Comparison of ENCODE assay signal across 18 cellular contexts in genomic region chr2:187525164-187525900, GRCh38. TPM values are rescaled to one million over a fixed set of nuclear protein-coding genes. Genes with fewer than 3 reads are reported as not detected.
"Had no signal": no experiment of that assay in that cellular context is flagged by ENCODE, and none has a peak within 500 bp of the region (broad histone marks: within the 10 kb centered on the region; RNA-seq: fewer than 3 reads in every experiment).

No MANE protein-coding gene starts in this region.

- H3K27me3 Mint-ChIP-seq: activated CD4-positive, alpha-beta memory T cell treated with anti-CD3 and anti-CD28 coated beads for 36 hours; activated CD8-positive, alpha-beta memory T cell treated with anti-CD3 and anti-CD28 coated beads, Interleukin-2, amount 10 ng/mL, durations not matched to agents 7 days and 5 days had no signal

- H3K79me2 ChIP-seq: parathyroid adenoma had no signal

- H3K4me1 Mint-ChIP-seq: activated CD8-positive, alpha-beta memory T cell treated with anti-CD3 and anti-CD28 coated beads, Interleukin-2, amount 10 ng/mL, durations not matched to agents 7 days and 5 days had no signal

- H3K4me1 ChIP-seq: esophagus muscularis mucosa, parathyroid adenoma had no signal

- FAIRE-seq: astrocyte had no signal

- H2AFZ ChIP-seq: parathyroid adenoma had no signal

- ATAC-seq: activated CD8-positive, alpha-beta memory T cell treated with anti-CD3 and anti-CD28 coated beads, Interleukin-2, amount 10 ng/mL, durations not matched to agents 7 days and 5 days had no signal

- H3K9ac ChIP-seq: parathyroid adenoma had no signal

- H3K36me3 Mint-ChIP-seq: activated CD4-positive, alpha-beta memory T cell treated with anti-CD3 and anti-CD28 coated beads for 36 hours; activated CD8-positive, alpha-beta memory T cell treated with anti-CD3 and anti-CD28 coated beads, Interleukin-2, amount 10 ng/mL, durations not matched to agents 7 days and 5 days had no signal

- H3K27me3 ChIP-seq: esophagus muscularis mucosa, tibial nerve, vagina had no signal

- H3K9me3 ChIP-seq: esophagus muscularis mucosa, tibial nerve, vagina had no signal

- H3K4me3 ChIP-seq: esophagus muscularis mucosa, skin epidermis, tibial nerve, vagina had no signal

- H3K27ac ChIP-seq: esophagus muscularis mucosa, parathyroid adenoma had no signal

- H3K4me3 Mint-ChIP-seq: activated CD4-positive, alpha-beta memory T cell treated with anti-CD3 and anti-CD28 coated beads for 36 hours; activated CD8-positive, alpha-beta memory T cell treated with anti-CD3 and anti-CD28 coated beads, Interleukin-2, amount 10 ng/mL, durations not matched to agents 7 days and 5 days; activated naive CD4-positive, alpha-beta T cell treated with anti-CD3 and anti-CD28 coated beads for 36 hours had no signal

- DNase-seq: activated CD4-positive, alpha-beta memory T cell treated with anti-CD3 and anti-CD28 coated beads for 36 hours; activated CD8-positive, alpha-beta memory T cell treated with anti-CD3 and anti-CD28 coated beads, Interleukin-2, amount 10 ng/mL, durations not matched to agents 7 days and 5 days; activated naive CD4-positive, alpha-beta T cell treated with anti-CD3 and anti-CD28 coated beads for 36 hours; activated T-cell treated with anti-CD3 and anti-CD28 coated beads, Interleukin-2, amount 50 U/mL, for 1 hour; foreskin fibroblast; head of caudate nucleus; kidney glomerular epithelial cell; stimulated activated CD4-positive, alpha-beta T cell treated with anti-CD3 and anti-CD28 coated beads, Interleukin-15, amount 100 ng/mL, for 24 hours; stimulated activated CD4-positive, alpha-beta T cell treated with anti-CD3 and anti-CD28 coated beads, Interleukin-4, amount 100 ng/mL, for 1 hour; stimulated activated naive CD4-positive, alpha-beta T cell; T-helper 9 cell had no signal

- H3K9me3 Mint-ChIP-seq: activated CD4-positive, alpha-beta memory T cell treated with anti-CD3 and anti-CD28 coated beads for 36 hours; activated naive CD4-positive, alpha-beta T cell treated with anti-CD3 and anti-CD28 coated beads for 36 hours; activated T-helper 2 cell treated with anti-CD3 and anti-CD28 coated beads, Interferon-gamma antibody, Interleukin-2, Interleukin-4, amounts not matched to agents 10 μg/mL and 5 μg/mL and 100 μg/mL, durations not matched to agents 14 hours and 24 hours and 36 hours had no signal

- H3K27ac Mint-ChIP-seq: activated CD4-positive, alpha-beta memory T cell treated with anti-CD3 and anti-CD28 coated beads for 36 hours; activated CD8-positive, alpha-beta memory T cell treated with anti-CD3 and anti-CD28 coated beads, Interleukin-2, amount 10 ng/mL, durations not matched to agents 7 days and 5 days; activated naive CD4-positive, alpha-beta T cell treated with anti-CD3 and anti-CD28 coated beads for 36 hours; activated T-helper 2 cell treated with anti-CD3 and anti-CD28 coated beads, Interferon-gamma antibody, Interleukin-2, Interleukin-4, amounts not matched to agents 10 μg/mL and 5 μg/mL and 100 μg/mL, durations not matched to agents 14 hours and 24 hours and 36 hours had no signal

RNA-seq across cellular contexts. Expression of gene TFPI, which starts 28.9 kb away (rescaled TPM):
- total RNA-seq: activated CD4-positive, alpha-beta memory T cell treated with anti-CD3 and anti-CD28 coated beads for 36 hours; activated CD8-positive, alpha-beta memory T cell treated with anti-CD3 and anti-CD28 coated beads, Interleukin-2, amount 10 ng/mL, durations not matched to agents 7 days and 5 days; activated naive CD4-positive, alpha-beta T cell treated with anti-CD3 and anti-CD28 coated beads for 36 hours had no signal
